In genomic region chr20:63737690-63737939, GRCh38 we compare ENCODE assay signal across 8 cellular contexts. TPM values are rescaled to one million over a fixed set of nuclear protein-coding genes. Genes with fewer than 3 reads are reported as not detected.
DNase-seq lines count a peak whose midpoint lies in the region; ATAC-seq, FAIRE-seq and TF ChIP-seq lines count a peak whose summit lies in the region.
"Had no signal": no experiment of that assay in that cellular context is flagged by ENCODE, and none has a peak within 500 bp of the region (broad histone marks: within the 10 kb centered on the region; RNA-seq: fewer than 3 reads in every experiment).

No MANE protein-coding gene starts in this region.

- peaks cover 23% of the 10 kb centered on the region for H3K36me3 ChIP-seq in GM06990 (ENCODE audit: control insufficient read depth, insufficient read depth, low read length)
- peaks cover 0 to 21% (median 6%) of the 10 kb centered on the region in 4 experiments; a peak in 5 of 8 replicates for H3K36me3 ChIP-seq in H1 (ENCODE audit: control insufficient read depth in 2 of 4, insufficient read depth in 4 of 4, low read length in 3 of 4)
- H3K36me3 ChIP-seq in rectal smooth muscle tissue (ENCODE audit: control insufficient read depth, insufficient read depth, low read length) = peaks cover 6% of the 10 kb centered on the region

- TF ChIP-seq POLR2A in H1 (IDR thresholded peaks at IDR 0.05; ENCODE audit: control extremely low read depth in 1 of 2, low read depth in 2 of 2, low read length in 2 of 2) = no peak

- H3K27ac ChIP-seq in H1 (ENCODE audit: low read depth, low read length) (no peak overlapping the region), rectal smooth muscle tissue (ENCODE audit: low read depth, low read length) (no peak overlapping the region)

- H4K20me1 ChIP-seq in H1 (replicated peaks in 1 of 2; ENCODE audit: control insufficient read depth in 1 of 2, insufficient read depth in 2 of 2, low read length in 2 of 2) = peaks cover 4 to 31% of the 10 kb centered on the region in 2 experiments

- no peak for TF ChIP-seq EP300 in H1 (IDR thresholded peaks at IDR 0.05; ENCODE audit: borderline replicate concordance in 1 of 2, low read depth in 2 of 2, low read length in 2 of 2)

- TF ChIP-seq CTCF in GM06990 (IDR thresholded peaks at IDR 0.05; ENCODE audit: insufficient read depth, low read length, poor library complexity, severe bottlenecking) (no peak), H1 (IDR thresholded peaks at IDR 0.05; ENCODE audit: control extremely low read depth in 1 of 3, insufficient read depth in 1 of 3, low read depth in 1 of 3, low read length in 3 of 3) (no peak)

- no peak overlapping the region for H2BK15ac ChIP-seq in H1 (ENCODE audit: low read length)

- H2AFZ ChIP-seq in H1 (ENCODE audit: low read length) = no peak overlapping the region

- H2BK20ac ChIP-seq in H1 (ENCODE audit: low read length) = no peak overlapping the region

- H2AK5ac ChIP-seq in H1 (ENCODE audit: low read depth, low read length) = no peak overlapping the region

- POLR2A ChIA-PET in H1 (lab: Charles Lee; ENCODE audit: partially characterized antibody) = interaction anchor here (0.9 to 3.0 kb wide), 15 partner anchors 10 to 243 kb away, joined by 3 to 16 read pairs (median 5); partner anchors contain the start of genes ARFRP1 and ZGPAT

- H3K79me2 ChIP-seq in H1 (ENCODE audit: control insufficient read depth in 1 of 2, insufficient read depth in 2 of 2, low read length in 2 of 2) = peaks cover 0 to 4% of the 10 kb centered on the region in 2 experiments; a peak in 1 of 4 replicates

- H3K27me3 ChIP-seq in GM06990 (replicated peaks; ENCODE audit: control insufficient read depth, insufficient read depth, low read length) (no peaks in the 10 kb centered on the region), H1 (replicated peaks in 1 of 4; ENCODE audit: control insufficient read depth in 3 of 4, extremely low read depth in 1 of 4, insufficient read depth in 3 of 4, low read length in 3 of 4) (peaks cover 0 to 12% (median 8%) of the 10 kb centered on the region in 4 experiments; a peak in 4 of 7 replicates), rectal smooth muscle tissue (ENCODE audit: control insufficient read depth, insufficient read depth, low read length) (no peaks in the 10 kb centered on the region)

- H3K4ac ChIP-seq in H1 (replicated peaks; ENCODE audit: insufficient read length, low read depth, low read length) = no peak overlapping the region

- no peak overlapping the region for H3K56ac ChIP-seq in H1 (replicated peaks; ENCODE audit: insufficient read length, low read depth, low read length)

- no peak overlapping the region for H4K5ac ChIP-seq in H1 (ENCODE audit: insufficient read length, low read depth, low read length)

- FAIRE-seq in H1 (lab: Jason Lieb, UNC) = no peak

- no peak overlapping the region for H3K23ac ChIP-seq in H1 (ENCODE audit: insufficient read length)

- H3K23me2 ChIP-seq in H1 (ENCODE audit: low read depth, low read length) = peaks cover 15% of the 10 kb centered on the region

- H3K4me3 ChIP-seq in GM06990 (replicated peaks; ENCODE audit: low read depth, low read length) (peak overlapping the region; percentile 65), H1 (ENCODE audit: extremely low read depth in 1 of 4, insufficient read depth in 2 of 4, low read depth in 3 of 4, low read length in 4 of 4) (peak overlapping the region; percentile 25 to 68 (median 30); a peak in 7 of 8 replicates), rectal smooth muscle tissue (ENCODE audit: low read length) (peak overlapping the region; percentile 61)
- H3K4me3 ChIP-seq in Jurkat, Clone E6-1 (ENCODE audit: low read length) = peak overlapping the region; percentile 93

- WGBS in H1 (ENCODE audit: extremely low coverage in 1 of 2, insufficient coverage in 1 of 2, insufficient read length in 1 of 2, insufficient replicate concordance in 2 of 2, low coverage in 1 of 2, low lambda C conversion rate in 2 of 2, missing lambda C conversion rate in 1 of 2), 2 experiments = 0% methylated on average over 12 of the region's 25 CpGs; no CpG with 5 or more reads in 1 of the 2 experiments

- H2BK120ac ChIP-seq in H1 (replicated peaks; ENCODE audit: low read depth, low read length) = no peak overlapping the region

- H3K18ac ChIP-seq in H1 (ENCODE audit: extremely low read depth, low read length) = no peak overlapping the region

- H3K4me1 ChIP-seq in H1 (replicated peaks in 1 of 4; ENCODE audit: control insufficient read depth in 3 of 4, insufficient read depth in 4 of 4, low read length in 3 of 4) = peaks cover 0 to 20% (median 11%) of the 10 kb centered on the region in 4 experiments; a peak in 6 of 7 replicates
- H3K4me1 ChIP-seq in rectal smooth muscle tissue (ENCODE audit: control insufficient read depth, insufficient read depth, low read length) = peaks cover 11% of the 10 kb centered on the region

- TF ChIP-seq RAD21 in H1 (IDR thresholded peaks at IDR 0.05 in 1 of 2, conservative IDR thresholded peaks at IDR 0.05 in 1 of 2; ENCODE audit: low read depth in 2 of 2, low read length in 2 of 2) = no peak

- peaks cover 8% of the 10 kb centered on the region for H3K79me1 ChIP-seq in H1 (ENCODE audit: low read depth, low read length)

- no peak overlapping the region for H2BK5ac ChIP-seq in H1 (ENCODE audit: low read depth, low read length)

- no peak overlapping the region for H3K14ac ChIP-seq in H1 (ENCODE audit: insufficient read length)

- H4K91ac ChIP-seq in H1 (replicated peaks; ENCODE audit: insufficient read length, low read length) = no peak overlapping the region

- DNase-seq in GM06990 (ENCODE audit: extremely low read depth, insufficient read length) (no peak), H1 (ENCODE audit: low read depth in 1 of 2, low spot score in 2 of 2) (peak in 1 of 2 experiments; percentile 57), SKM-1 (lab: John Stamatoyannopoulos, UW; ENCODE audit: unreplicated experiment) (no peak), islet precursor cell (no peak)
- no peak for DNase-seq in Jurkat, Clone E6-1 (ENCODE audit: low read depth, low spot score)
- DNase-seq: NCI-H774 had no signal

- CTCF ChIA-PET in H1 (lab: Charles Lee; ENCODE audit: partially characterized antibody) = interaction anchor here (0.7 to 2.6 kb wide), 6 partner anchors 11 to 203 kb away, joined by 3 to 7 read pairs (median 4); partner anchors contain the start of gene PTK6

- H3K9ac ChIP-seq in H1 (replicated peaks in 1 of 4; ENCODE audit: extremely low read depth in 1 of 4, low read depth in 3 of 4, low read length in 3 of 4) (no peak overlapping the region), rectal smooth muscle tissue (ENCODE audit: low read length) (no peak overlapping the region)

- H4K8ac ChIP-seq in H1 (ENCODE audit: extremely low read depth, insufficient read depth, low read length) = no peak overlapping the region; the same call in 1 of the 2 replicates

- no peaks in the 10 kb centered on the region; a peak in 1 of 4 replicates for H3K9me3 ChIP-seq in H1 (ENCODE audit: insufficient read depth in 2 of 2, low read depth in 1 of 2, low read length in 1 of 2)

- no peak for ATAC-seq in GM19351 (IDR thresholded peaks at IDR 0.05; ENCODE audit: unreplicated experiment)

- no peak overlapping the region for H2BK12ac ChIP-seq in H1 (ENCODE audit: low read depth, low read length)

- H3K4me2 ChIP-seq in H1 (ENCODE audit: insufficient read depth in 1 of 2, low read depth in 2 of 2, low read length in 2 of 2) = peak overlapping the region; percentile 71 to 95

RNA-seq across cellular contexts. Expression of gene LIME1, which starts 1.2 kb away (rescaled TPM):
- 92.5 TPM for polyA plus RNA-seq in Jurkat, Clone E6-1 (2012; ENCODE audit: insufficient read depth, insufficient read length)
- total RNA-seq in H1 (2021; fragmentation: NEBNext Ultra II Directional; extraction: Animal tissue kit (Norgen Biotek cat#: 25700)) = 3.3 and 4.5 TPM in 2 replicates
- polyA plus RNA-seq in H1 (2011; rRNA removed) = 5.9 and 9.5 TPM in 2 replicates
- 4.9 TPM for polyA plus RNA-seq in H1 (2011; cell fraction: cytosol; rRNA removed)
- polyA plus RNA-seq in H1 (2011; cell fraction: nucleus; rRNA removed) = 19.4 TPM
- 2.2 to 3.8 TPM (median 2.7 TPM) in 4 replicates for polyA plus RNA-seq in H1 (2012, experiment 1 of 2)
- polyA plus RNA-seq in H1 (2012, experiment 2 of 2) = 3.0 TPM
- polyA plus RNA-seq in H1 (2013, experiment 1 of 2) = 1.8 TPM
- polyA plus RNA-seq in H1 (2013, experiment 2 of 2) = 1.7 TPM
- 0.28 and 0.37 TPM in 2 replicates for polyA minus RNA-seq in H1 (2011; rRNA and poly(A)+ RNA removed)
- 4.0 TPM for polyA minus RNA-seq in H1 (2011; cell fraction: cytosol; rRNA and poly(A)+ RNA removed)
- 5.9 TPM for polyA minus RNA-seq in H1 (2011; cell fraction: nucleus; rRNA and poly(A)+ RNA removed)

RNA-seq across cellular contexts. Expression of gene SLC2A4RG, which starts 2.0 kb away (rescaled TPM):
- 74.8 TPM for polyA plus RNA-seq in Jurkat, Clone E6-1 (2012; ENCODE audit: insufficient read depth, insufficient read length)
- total RNA-seq in H1 (2021; fragmentation: NEBNext Ultra II Directional; extraction: Animal tissue kit (Norgen Biotek cat#: 25700)) = 25.0 and 29.1 TPM in 2 replicates
- polyA plus RNA-seq in H1 (2011; rRNA removed) = 15.9 and 32.9 TPM in 2 replicates
- polyA plus RNA-seq in H1 (2011; cell fraction: cytosol; rRNA removed) = 25.5 TPM
- polyA plus RNA-seq in H1 (2011; cell fraction: nucleus; rRNA removed) = 164 TPM
- 12.2 to 32.2 TPM (median 25.5 TPM) in 4 replicates for polyA plus RNA-seq in H1 (2012, experiment 1 of 2)
- polyA plus RNA-seq in H1 (2012, experiment 2 of 2) = 12.8 TPM
- polyA plus RNA-seq in H1 (2013, experiment 1 of 2) = 33.5 TPM
- 30.8 TPM for polyA plus RNA-seq in H1 (2013, experiment 2 of 2)
- 2.3 and 2.8 TPM in 2 replicates for polyA minus RNA-seq in H1 (2011; rRNA and poly(A)+ RNA removed)
- 14.1 TPM for polyA minus RNA-seq in H1 (2011; cell fraction: cytosol; rRNA and poly(A)+ RNA removed)
- polyA minus RNA-seq in H1 (2011; cell fraction: nucleus; rRNA and poly(A)+ RNA removed) = 22.7 TPM

RNA-seq across cellular contexts. Expression of gene ZGPAT, which starts 29.8 kb away (rescaled TPM):
- polyA plus RNA-seq in Jurkat, Clone E6-1 (2012; ENCODE audit: insufficient read depth, insufficient read length) = 33.0 TPM
- total RNA-seq in H1 (2021; fragmentation: NEBNext Ultra II Directional; extraction: Animal tissue kit (Norgen Biotek cat#: 25700)) = 21.4 and 24.9 TPM in 2 replicates
- polyA plus RNA-seq in H1 (2011; rRNA removed) = 14.5 and 21.5 TPM in 2 replicates
- 26.6 TPM for polyA plus RNA-seq in H1 (2011; cell fraction: cytosol; rRNA removed)
- polyA plus RNA-seq in H1 (2011; cell fraction: nucleus; rRNA removed) = 43.9 TPM
- 18.6 to 26.7 TPM (median 25.5 TPM) in 4 replicates for polyA plus RNA-seq in H1 (2012, experiment 1 of 2)
- polyA plus RNA-seq in H1 (2012, experiment 2 of 2) = 13.2 TPM
- polyA plus RNA-seq in H1 (2013, experiment 1 of 2) = 10.7 TPM
- polyA plus RNA-seq in H1 (2013, experiment 2 of 2) = 11.2 TPM
- 7.0 and 8.0 TPM in 2 replicates for polyA minus RNA-seq in H1 (2011; rRNA and poly(A)+ RNA removed)
- polyA minus RNA-seq in H1 (2011; cell fraction: cytosol; rRNA and poly(A)+ RNA removed) = 13.4 TPM
- polyA minus RNA-seq in H1 (2011; cell fraction: nucleus; rRNA and poly(A)+ RNA removed) = 11.9 TPM

RNA-seq across cellular contexts. Expression of gene ARFRP1, which starts 29.8 kb away (rescaled TPM):
- polyA plus RNA-seq in Jurkat, Clone E6-1 (2012; ENCODE audit: insufficient read depth, insufficient read length) = 41.0 TPM
- 21.9 and 22.9 TPM in 2 replicates for total RNA-seq in H1 (2021; fragmentation: NEBNext Ultra II Directional; extraction: Animal tissue kit (Norgen Biotek cat#: 25700))
- 12.9 and 19.4 TPM in 2 replicates for polyA plus RNA-seq in H1 (2011; rRNA removed)
- polyA plus RNA-seq in H1 (2011; cell fraction: cytosol; rRNA removed) = 23.2 TPM
- polyA plus RNA-seq in H1 (2011; cell fraction: nucleus; rRNA removed) = 32.0 TPM
- polyA plus RNA-seq in H1 (2012, experiment 1 of 2) = 12.3 to 20.2 TPM (median 18.9 TPM) in 4 replicates
- polyA plus RNA-seq in H1 (2012, experiment 2 of 2) = 9.1 TPM
- polyA plus RNA-seq in H1 (2013, experiment 1 of 2) = 7.5 TPM
- 7.8 TPM for polyA plus RNA-seq in H1 (2013, experiment 2 of 2)
- 12.9 and 15.4 TPM in 2 replicates for polyA minus RNA-seq in H1 (2011; rRNA and poly(A)+ RNA removed)
- polyA minus RNA-seq in H1 (2011; cell fraction: cytosol; rRNA and poly(A)+ RNA removed) = 10.6 TPM
- polyA minus RNA-seq in H1 (2011; cell fraction: nucleus; rRNA and poly(A)+ RNA removed) = 34.7 TPM

RNA-seq across cellular contexts. Expression of gene TNFRSF6B, which starts 41.2 kb away (rescaled TPM):
- polyA plus RNA-seq in Jurkat, Clone E6-1 (2012; ENCODE audit: insufficient read depth, insufficient read length) = 4.7 TPM
- not detected in 2 replicates for total RNA-seq in H1 (2021; fragmentation: NEBNext Ultra II Directional; extraction: Animal tissue kit (Norgen Biotek cat#: 25700))
- 3.1 and 5.4 TPM in 2 replicates for polyA plus RNA-seq in H1 (2011; rRNA removed)
- polyA plus RNA-seq in H1 (2011; cell fraction: cytosol; rRNA removed) = 2.5 TPM
- polyA plus RNA-seq in H1 (2011; cell fraction: nucleus; rRNA removed) = 16.8 TPM
- 0.27 to 1.6 TPM (median 0.43 TPM) in 3 of 4 replicates, not detected in the other for polyA plus RNA-seq in H1 (2012, experiment 1 of 2)
- polyA plus RNA-seq in H1 (2012, experiment 2 of 2) = 0.39 TPM
- polyA plus RNA-seq in H1 (2013, experiment 1 of 2) = 0.75 TPM
- 0.96 TPM for polyA plus RNA-seq in H1 (2013, experiment 2 of 2)
- not detected in 2 replicates for polyA minus RNA-seq in H1 (2011; rRNA and poly(A)+ RNA removed)
- polyA minus RNA-seq in H1 (2011; cell fraction: cytosol; rRNA and poly(A)+ RNA removed) = not detected
- 1.1 TPM for polyA minus RNA-seq in H1 (2011; cell fraction: nucleus; rRNA and poly(A)+ RNA removed)

Comparison
In these comparisons a context has a peak if more than half of its experiments do, and no peak if none do; other contexts are left out.
1. H3K4me3 ChIP-seq: peak in every context shown above with its lines; median percentile 93 in Jurkat, Clone E6-1; 65 in GM06990; 61 in rectal smooth muscle tissue; 30 in H1.